Comparison of ENCODE assay signal across 8 cellular contexts in the genomic region with DNA sequence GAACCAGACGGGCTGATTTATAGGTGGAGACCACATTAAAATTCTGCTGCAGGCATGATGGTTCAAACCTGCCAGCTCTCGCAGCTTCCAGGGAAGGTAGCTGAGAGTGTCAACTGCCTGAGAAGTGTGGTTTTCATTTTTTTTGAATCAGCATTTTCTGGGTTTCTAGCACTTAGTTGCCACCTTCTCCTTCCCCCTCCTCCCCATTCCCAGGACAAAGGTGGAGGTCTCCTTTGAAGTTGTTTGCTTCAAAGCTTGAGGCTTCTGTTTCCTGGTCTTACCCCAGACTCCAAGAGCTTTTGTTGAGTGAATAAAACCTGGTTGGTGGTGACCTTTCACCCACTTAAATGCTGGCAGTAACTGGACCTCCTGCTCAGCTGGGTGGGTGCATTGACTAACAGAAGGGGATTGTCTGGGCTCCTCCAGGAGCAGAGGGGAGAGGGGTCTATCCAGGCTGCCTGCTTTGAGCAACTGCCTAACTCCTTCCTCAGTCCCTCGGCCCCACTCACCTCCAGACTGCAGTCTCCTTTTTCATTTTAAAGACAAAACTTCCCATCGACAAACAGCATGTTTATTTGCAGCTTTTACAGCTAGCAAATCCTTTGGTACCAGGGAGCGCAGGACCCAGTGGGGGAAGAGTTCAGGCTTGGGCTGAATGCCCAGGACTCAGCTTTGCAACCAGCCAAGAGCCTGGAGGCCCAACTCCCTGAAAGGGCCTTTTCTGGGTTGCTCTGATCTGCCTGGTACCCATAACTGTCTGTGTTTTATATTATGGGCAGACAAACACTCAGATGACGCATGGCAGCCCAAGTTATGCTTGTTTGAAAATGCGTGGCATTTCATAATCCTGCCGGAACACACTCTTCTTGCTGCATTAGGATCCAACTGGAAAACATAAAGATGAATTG. TPM values are rescaled to one million over a fixed set of nuclear protein-coding genes. Genes with fewer than 3 reads are reported as not detected.
A peak's percentile ranks its signal among the peaks of the same experiment; 100 is the strongest.
DNase-seq lines count a peak whose midpoint lies in the region; ATAC-seq and TF ChIP-seq lines count a peak whose summit lies in the region.

No MANE protein-coding gene starts in this region.

- peaks cover 25 to 32% of the 10 kb centered on the region in 2 donors for H3K36me3 ChIP-seq in ascending aorta

- H3K4me3 ChIP-seq in ascending aorta (peak overlapping the region; percentile 80 to 95), retinal pigment epithelial cell (ENCODE audit: low read length) (peak overlapping the region; percentile 85)

- no peaks in the 10 kb centered on the region for H3K9me3 ChIP-seq in ascending aorta

- intact Hi-C loops in ascending aorta (cut with DNase I): loop anchor here (10.0 kb wide), 1 partner anchor 64 kb away; no protein-coding TSS in a partner anchor

- peak overlapping the region; percentile 90 to 96 for H3K27ac ChIP-seq in ascending aorta

- ATAC-seq in GM21447 (IDR thresholded peaks at IDR 0.05; ENCODE audit: unreplicated experiment): no peak

- H3K27me3 ChIP-seq in ascending aorta: no peaks in the 10 kb centered on the region

- TF ChIP-seq CTCF in ascending aorta (IDR thresholded peaks at IDR 0.05): no peak
- no peak for TF ChIP-seq CTCF in retinal pigment epithelial cell (conservative IDR thresholded peaks at IDR 0.05; ENCODE audit: low read depth, low read length)

- H3K4me1 ChIP-seq in ascending aorta: peaks cover 0 to 5% of the 10 kb centered on the region in 2 donors

- DNase-seq in GM04504 (ENCODE audit: low read depth) (peak; percentile 84), ascending aorta (ENCODE audit: low spot score in 2 of 2) (peak in 1 of 2 donors; percentile 89), hippocampal formation (lab: John Stamatoyannopoulos, UW) (peak; percentile 88 to 95), retinal pigment epithelial cell (ENCODE audit: low read depth) (peak; percentile 99), HPDE6-E6E7 (ENCODE audit: extremely low spot score) (no peak), GDM1 (lab: John Stamatoyannopoulos, UW) (no peak), MV-4-11 (lab: John Stamatoyannopoulos, UW) (no peak)

RNA-seq across cellular contexts. Expression of a gene that starts 3.6 kb away (rescaled TPM):
- total RNA-seq in ascending aorta: 3,143 TPM

Comparison
In these comparisons a context has a peak if more than half of its experiments do, and no peak if none do; other contexts are left out.
1. DNase-seq: peak in GM04504 (single experiment), hippocampal formation (2 of 2) and retinal pigment epithelial cell (single experiment); none in HPDE6-E6E7 (single experiment), GDM1 (single experiment) and MV-4-11 (single experiment).